In the genomic region with DNA sequence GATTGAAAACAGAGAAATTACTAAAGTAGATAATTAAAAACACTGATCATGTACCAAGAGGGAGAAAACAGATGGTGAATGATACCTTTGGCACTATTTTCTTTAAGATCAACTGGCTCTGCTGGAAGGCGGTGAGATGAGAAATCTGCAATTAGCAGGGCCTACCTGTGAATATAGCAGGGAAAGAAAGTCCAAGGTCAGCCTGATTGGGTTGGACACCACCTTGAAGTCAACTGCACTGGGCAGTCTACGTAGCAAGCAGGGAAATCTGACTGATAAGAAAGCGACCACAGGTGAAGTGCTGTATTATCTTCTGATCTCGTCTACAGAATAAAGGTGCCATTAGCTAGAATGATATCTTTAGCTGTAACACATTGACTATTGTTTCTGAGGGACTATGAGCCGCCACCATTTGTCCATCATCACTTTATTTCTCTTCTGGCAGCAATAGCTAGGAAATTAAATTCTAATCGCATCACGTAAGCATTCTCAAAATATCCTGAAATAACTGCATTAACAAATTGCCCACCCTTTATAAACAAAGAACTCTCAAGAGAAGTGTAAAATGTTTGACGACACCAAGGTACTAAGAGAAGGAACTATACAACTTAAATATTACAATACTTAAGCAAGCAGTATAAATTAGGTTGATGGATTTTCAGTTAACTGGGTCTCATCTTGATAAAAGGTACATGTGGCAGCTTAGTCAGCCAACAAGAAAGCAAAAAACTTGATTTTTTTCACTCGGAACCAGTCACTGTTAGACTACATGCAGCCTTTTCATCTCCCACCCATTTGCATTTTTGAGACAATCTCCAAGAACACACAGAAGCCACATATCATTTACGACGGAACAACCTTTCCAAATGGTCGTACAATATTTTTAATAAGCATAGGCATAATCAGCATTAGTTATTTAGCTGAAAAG, we compare ENCODE assay signal across 1 cellular context.
TF ChIP-seq lines count a peak whose summit lies in the region.

No MANE protein-coding gene starts in this region.

TF ChIP-seq in HepG2, 621 proteins besides CTCF, POLR2A, EP300 and RAD21 (continued from another document):
- TF ChIP-seq MTF2 (CRISPR knock-in tag; IDR thresholded peaks at IDR 0.05; ENCODE audit: borderline replicate concordance) (no peak), KDM3A (CRISPR knock-in tag; IDR thresholded peaks at IDR 0.05; ENCODE audit: low read depth) (no peak), ZNF292 (CRISPR knock-in tag; IDR thresholded peaks at IDR 0.05; ENCODE audit: borderline replicate concordance, low read depth) (no peak), JARID2 (CRISPR knock-in tag; IDR thresholded peaks at IDR 0.05; ENCODE audit: insufficient replicate concordance) (no peak), HNF4G (IDR thresholded peaks at IDR 0.05; ENCODE audit: borderline replicate concordance, low read depth, low read length) (no peak), HNF4G (CRISPR knock-in tag; IDR thresholded peaks at IDR 0.05; ENCODE audit: borderline replicate concordance, low read depth) (no peak), STAT5B (CRISPR knock-in tag; IDR thresholded peaks at IDR 0.05) (no peak), ZFP1 (CRISPR knock-in tag; IDR thresholded peaks at IDR 0.05) (no peak)
- TF ChIP-seq, protein P1, sequence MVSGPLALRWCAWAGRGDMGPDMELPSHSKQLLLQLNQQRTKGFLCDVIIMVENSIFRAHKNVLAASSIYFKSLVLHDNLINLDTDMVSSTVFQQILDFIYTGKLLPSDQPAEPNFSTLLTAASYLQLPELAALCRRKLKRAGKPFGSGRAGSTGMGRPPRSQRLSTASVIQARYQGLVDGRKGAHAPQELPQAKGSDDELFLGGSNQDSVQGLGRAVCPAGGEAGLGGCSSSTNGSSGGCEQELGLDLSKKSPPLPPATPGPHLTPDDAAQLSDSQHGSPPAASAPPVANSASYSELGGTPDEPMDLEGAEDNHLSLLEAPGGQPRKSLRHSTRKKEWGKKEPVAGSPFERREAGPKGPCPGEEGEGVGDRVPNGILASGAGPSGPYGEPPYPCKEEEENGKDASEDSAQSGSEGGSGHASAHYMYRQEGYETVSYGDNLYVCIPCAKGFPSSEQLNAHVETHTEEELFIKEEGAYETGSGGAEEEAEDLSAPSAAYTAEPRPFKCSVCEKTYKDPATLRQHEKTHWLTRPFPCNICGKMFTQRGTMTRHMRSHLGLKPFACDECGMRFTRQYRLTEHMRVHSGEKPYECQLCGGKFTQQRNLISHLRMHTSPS (CRISPR knock-in tag; IDR thresholded peaks at IDR 0.05; ENCODE audit: low read depth) = no peak
- TF ChIP-seq, protein P2, sequence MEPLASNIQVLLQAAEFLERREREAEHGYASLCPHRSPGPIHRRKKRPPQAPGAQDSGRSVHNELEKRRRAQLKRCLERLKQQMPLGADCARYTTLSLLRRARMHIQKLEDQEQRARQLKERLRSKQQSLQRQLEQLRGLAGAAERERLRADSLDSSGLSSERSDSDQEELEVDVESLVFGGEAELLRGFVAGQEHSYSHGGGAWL (CRISPR knock-in tag; IDR thresholded peaks at IDR 0.05) = no peak
